In genomic region chr17:28317965-28318758, GRCh38 we compare ENCODE assay signal across 1 cellular context.
TF ChIP-seq lines count a peak whose summit lies in the region.

No MANE protein-coding gene starts in this region.

TF ChIP-seq in A549, 52 proteins besides CTCF, POLR2A, EP300 and RAD21 (continued from another document):
- TF ChIP-seq, protein P1, sequence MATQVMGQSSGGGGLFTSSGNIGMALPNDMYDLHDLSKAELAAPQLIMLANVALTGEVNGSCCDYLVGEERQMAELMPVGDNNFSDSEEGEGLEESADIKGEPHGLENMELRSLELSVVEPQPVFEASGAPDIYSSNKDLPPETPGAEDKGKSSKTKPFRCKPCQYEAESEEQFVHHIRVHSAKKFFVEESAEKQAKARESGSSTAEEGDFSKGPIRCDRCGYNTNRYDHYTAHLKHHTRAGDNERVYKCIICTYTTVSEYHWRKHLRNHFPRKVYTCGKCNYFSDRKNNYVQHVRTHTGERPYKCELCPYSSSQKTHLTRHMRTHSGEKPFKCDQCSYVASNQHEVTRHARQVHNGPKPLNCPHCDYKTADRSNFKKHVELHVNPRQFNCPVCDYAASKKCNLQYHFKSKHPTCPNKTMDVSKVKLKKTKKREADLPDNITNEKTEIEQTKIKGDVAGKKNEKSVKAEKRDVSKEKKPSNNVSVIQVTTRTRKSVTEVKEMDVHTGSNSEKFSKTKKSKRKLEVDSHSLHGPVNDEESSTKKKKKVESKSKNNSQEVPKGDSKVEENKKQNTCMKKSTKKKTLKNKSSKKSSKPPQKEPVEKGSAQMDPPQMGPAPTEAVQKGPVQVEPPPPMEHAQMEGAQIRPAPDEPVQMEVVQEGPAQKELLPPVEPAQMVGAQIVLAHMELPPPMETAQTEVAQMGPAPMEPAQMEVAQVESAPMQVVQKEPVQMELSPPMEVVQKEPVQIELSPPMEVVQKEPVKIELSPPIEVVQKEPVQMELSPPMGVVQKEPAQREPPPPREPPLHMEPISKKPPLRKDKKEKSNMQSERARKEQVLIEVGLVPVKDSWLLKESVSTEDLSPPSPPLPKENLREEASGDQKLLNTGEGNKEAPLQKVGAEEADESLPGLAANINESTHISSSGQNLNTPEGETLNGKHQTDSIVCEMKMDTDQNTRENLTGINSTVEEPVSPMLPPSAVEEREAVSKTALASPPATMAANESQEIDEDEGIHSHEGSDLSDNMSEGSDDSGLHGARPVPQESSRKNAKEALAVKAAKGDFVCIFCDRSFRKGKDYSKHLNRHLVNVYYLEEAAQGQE (IDR thresholded peaks at IDR 0.05): no peak
- TF ChIP-seq SREBF2 (IDR thresholded peaks at IDR 0.05) (no peak), RARB (CRISPR knock-in tag; IDR thresholded peaks at IDR 0.05) (no peak), CEBPB (IDR thresholded peaks at IDR 0.05) (no peak), TFCP2L1 (CRISPR knock-in tag; IDR thresholded peaks at IDR 0.05) (no peak), KDM5A (IDR thresholded peaks at IDR 0.05) (no peak), RCOR1 (IDR thresholded peaks at IDR 0.05; ENCODE audit: low read depth, low read length) (no peak), ELK1 (IDR thresholded peaks at IDR 0.05; ENCODE audit: low read depth, low read length) (no peak), PHF8 (IDR thresholded peaks at IDR 0.05; ENCODE audit: borderline replicate concordance, low read depth) (no peak), EHMT2 (IDR thresholded peaks at IDR 0.05; ENCODE audit: low read depth) (no peak), HOXB5 (CRISPR knock-in tag; IDR thresholded peaks at IDR 0.05) (no peak)
